In genomic region chr4:101160792-101161592, GRCh38 we compare ENCODE assay signal across 1 cellular context.
TF ChIP-seq lines count a peak whose summit lies in the region.

No MANE protein-coding gene starts in this region.

TF ChIP-seq in SK-N-SH, 30 proteins besides CTCF, POLR2A, EP300 and RAD21 (continued from another document):
- no peak for TF ChIP-seq REST (IDR thresholded peaks at IDR 0.05; ENCODE audit: low read depth, low read length)
